Comparison of ENCODE assay signal across 8 cellular contexts in the genomic region with DNA sequence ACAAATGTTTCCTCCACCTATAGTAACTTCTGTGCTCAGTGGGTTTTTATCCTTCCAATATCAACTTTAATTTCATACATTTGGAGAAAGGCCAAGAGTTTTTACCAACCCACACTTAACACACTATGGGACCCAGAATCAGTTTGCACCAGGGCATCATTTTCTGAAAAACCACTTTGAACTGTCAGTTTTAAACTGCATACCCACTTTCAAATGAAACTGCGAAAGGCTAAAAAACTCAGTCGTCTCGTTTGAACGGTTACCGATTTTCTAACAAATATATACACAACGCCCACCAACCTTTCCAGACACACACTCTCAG. TPM values are rescaled to one million over a fixed set of nuclear protein-coding genes. Genes with fewer than 3 reads are reported as not detected.
DNase-seq lines count a peak whose midpoint lies in the region; ATAC-seq and TF ChIP-seq lines count a peak whose summit lies in the region.

No MANE protein-coding gene starts in this region.

- H3K36me3 ChIP-seq in ES-I3 (ENCODE audit: insufficient read depth, low read length) (no peaks in the 10 kb centered on the region), neuronal stem cell (replicated peaks in 1 of 2; ENCODE audit: control insufficient read depth in 2 of 2, insufficient read depth in 2 of 2, low read length in 2 of 2) (no peaks in the 10 kb centered on the region)

- ATAC-seq in HG03442 (IDR thresholded peaks at IDR 0.05; ENCODE audit: unreplicated experiment) (peak; percentile 29), GM21576 (IDR thresholded peaks at IDR 0.05; ENCODE audit: unreplicated experiment) (no peak), HG02884 (IDR thresholded peaks at IDR 0.05; ENCODE audit: unreplicated experiment) (no peak)

- no peak for TF ChIP-seq CTCF in dorsolateral prefrontal cortex (IDR thresholded peaks at IDR 0.05 in 54 of 56, conservative IDR thresholded peaks at IDR 0.05 in 2 of 56; ENCODE audit: low read depth in 1 of 56, partially characterized antibody in 56 of 56)

- no peak overlapping the region for H2AK5ac ChIP-seq in neuronal stem cell (ENCODE audit: low read depth, low read length)

- H3K4me3 ChIP-seq in dorsolateral prefrontal cortex = peak overlapping the region; percentile 42 to 83 (median 70)
- peak overlapping the region; percentile 42 to 81 for H3K4me3 ChIP-seq in neuronal stem cell (ENCODE audit: low read length in 2 of 2)

- H3K23ac ChIP-seq in neuronal stem cell (ENCODE audit: low read depth, low read length, poor library complexity) = no peak overlapping the region

- intact Hi-C loops in dorsolateral prefrontal cortex (cut with DNase I) = no loop called here

- H3K27ac ChIP-seq in dorsolateral prefrontal cortex = peak overlapping the region in 17 of 59 donors; percentile 10 to 74 (median 24)
- no peak overlapping the region for H3K27ac ChIP-seq in neuronal stem cell (replicated peaks; ENCODE audit: low read length)

- no peak overlapping the region for H4K8ac ChIP-seq in neuronal stem cell (ENCODE audit: low read depth, low read length)

- no peak overlapping the region for H4K91ac ChIP-seq in neuronal stem cell (ENCODE audit: low read depth, low read length, poor library complexity)

- no peaks in the 10 kb centered on the region for H3K9me3 ChIP-seq in ES-I3 (ENCODE audit: control insufficient read depth, insufficient read depth, low read length)
- H3K9me3 ChIP-seq in neuronal stem cell (replicated peaks in 1 of 2; ENCODE audit: control insufficient read depth in 2 of 2, insufficient read depth in 1 of 2, low read depth in 1 of 2, low read length in 2 of 2) = no peaks in the 10 kb centered on the region

- no peak overlapping the region for H3K4ac ChIP-seq in neuronal stem cell (ENCODE audit: low read length)

- H3K18ac ChIP-seq in neuronal stem cell (ENCODE audit: low read length) = no peak overlapping the region

- H3K4me1 ChIP-seq in ES-I3 (ENCODE audit: insufficient read depth, low read length) (peaks cover 6% of the 10 kb centered on the region; the same call in 1 of the 2 replicates), neuronal stem cell (ENCODE audit: control insufficient read depth in 2 of 2, insufficient read depth in 1 of 2, low read depth in 1 of 2, low read length in 2 of 2) (peaks cover 4 to 5% of the 10 kb centered on the region in 2 donors)

- no peak overlapping the region for H2BK120ac ChIP-seq in neuronal stem cell (ENCODE audit: low read depth, low read length)

- H3K9ac ChIP-seq in ES-I3 (ENCODE audit: low read depth, low read length) (peak overlapping the region; percentile 55; the same call in 1 of the 2 replicates), neuronal stem cell (ENCODE audit: low read depth, low read length, poor library complexity) (no peak overlapping the region)

- DNase-seq in dorsolateral prefrontal cortex = no peak
- no peak for DNase-seq in neuronal stem cell (ENCODE audit: low spot score)
- DNase-seq in stimulated activated CD8-positive, alpha-beta memory T cell treated with anti-CD3 and anti-CD28 coated beads, Interleukin-4, amount 100 ng/mL, for 48 hours = no peak
- no peak for DNase-seq in SK-N-DZ (ENCODE audit: low spot score)

- no peak overlapping the region for H2BK15ac ChIP-seq in neuronal stem cell (ENCODE audit: low read length)

- no peaks in the 10 kb centered on the region for H3K79me1 ChIP-seq in neuronal stem cell (ENCODE audit: low read depth, low read length)

- H3K27me3 ChIP-seq in dorsolateral prefrontal cortex (peaks cover 0 to 9% (median 0%) of the 10 kb centered on the region in 45 donors), neuronal stem cell (ENCODE audit: control insufficient read depth in 3 of 3, insufficient read depth in 3 of 3, low read depth in 1 of 3, low read length in 3 of 3) (peaks cover 0 to 46% (median 0%) of the 10 kb centered on the region in 3 experiments)

- no peak overlapping the region for H2BK5ac ChIP-seq in neuronal stem cell (ENCODE audit: low read length)

- H3K14ac ChIP-seq in neuronal stem cell (ENCODE audit: low read length) = no peak overlapping the region

- H3K4me2 ChIP-seq in neuronal stem cell (ENCODE audit: insufficient read depth, low read length, poor library complexity, severe bottlenecking) = peak overlapping the region; percentile 89

- WGBS in neuronal stem cell (ENCODE audit: extremely low coverage in 2 of 2, insufficient read length in 2 of 2, insufficient replicate concordance in 1 of 2), 2 donors = no CpG with 5 or more reads among the region's 6 CpGs

- peak overlapping the region; percentile 88 for H2AFZ ChIP-seq in neuronal stem cell (ENCODE audit: low read length)

- no peak overlapping the region for H2BK12ac ChIP-seq in neuronal stem cell (ENCODE audit: low read length)

RNA-seq across cellular contexts. Expression of a gene that starts 0.4 kb away (rescaled TPM):
- total RNA-seq in dorsolateral prefrontal cortex = 10 to 100 TPM in 107 of 120 experiments, 1 to 10 TPM in 13; 3.9 to 52.2 (median 16.3) TPM
- polyA plus RNA-seq in neuronal stem cell (2013, experiment 1 of 2) = 0.70 TPM
- 0.58 TPM for polyA plus RNA-seq in neuronal stem cell (2013, experiment 2 of 2)
- not detected in 2 replicates for polyA plus RNA-seq in SK-N-DZ (2014; cell fraction: cytosol; rRNA removed)
- polyA plus RNA-seq in SK-N-DZ (2014; cell fraction: nucleus; rRNA removed) = not detected in 2 replicates
